17 cellular contexts compared by ENCODE assay signal in genomic region chr4:3710451-3711182, GRCh38. TPM values are rescaled to one million over a fixed set of nuclear protein-coding genes. Genes with fewer than 3 reads are reported as not detected.
DNase-seq lines count a peak whose midpoint lies in the region; FAIRE-seq and TF ChIP-seq lines count a peak whose summit lies in the region.
"Had no signal": no experiment of that assay in that cellular context is flagged by ENCODE, and none has a peak within 500 bp of the region (broad histone marks: within the 10 kb centered on the region; RNA-seq: fewer than 3 reads in every experiment).

No MANE protein-coding gene starts in this region.

- no peak overlapping the region for H2AK5ac ChIP-seq in mesenchymal stem cell (ENCODE audit: low read length, severe bottlenecking)

- H2BK15ac ChIP-seq in mesenchymal stem cell (ENCODE audit: low read depth, poor library complexity, severe bottlenecking), result no peak overlapping the region

- no peak overlapping the region for H4K8ac ChIP-seq in mesenchymal stem cell (ENCODE audit: low read length)

- H3K4me1 ChIP-seq in left ventricle myocardium inferior (peaks cover 9% of the 10 kb centered on the region), tibial artery (peaks cover 0 to 56% (median 45%) of the 10 kb centered on the region in 4 donors), mesenchymal stem cell (ENCODE audit: control insufficient read depth, insufficient read depth, low read depth, low read length) (peaks cover 25% of the 10 kb centered on the region)
- H3K4me1 ChIP-seq: Peyer's patch had no signal

- H3K9ac ChIP-seq in mesenchymal stem cell (ENCODE audit: low read length), result no peak overlapping the region

- no peaks in the 10 kb centered on the region for H3K79me1 ChIP-seq in mesenchymal stem cell (replicated peaks; ENCODE audit: low read length, poor library complexity, severe bottlenecking)

- no peaks in the 10 kb centered on the region for H3K9me3 ChIP-seq in left ventricle myocardium inferior (replicated peaks)
- H3K9me3 ChIP-seq in tibial artery, result no peaks in the 10 kb centered on the region
- no peaks in the 10 kb centered on the region for H3K9me3 ChIP-seq in mesenchymal stem cell (ENCODE audit: control insufficient read depth, low read length)
- H3K9me3 ChIP-seq: heart left ventricle, Peyer's patch had no signal

- H2AFZ ChIP-seq in mesenchymal stem cell (ENCODE audit: low read depth, low read length), result no peak overlapping the region

- 70% methylated on average over 19 of the region's 24 CpGs for WGBS in mesenchymal stem cell

- H3K4me2 ChIP-seq in mesenchymal stem cell (ENCODE audit: low read length, poor library complexity, severe bottlenecking), result no peak overlapping the region

- no peak overlapping the region for H3K27ac ChIP-seq in left ventricle myocardium inferior (replicated peaks)
- peak overlapping the region; percentile 88 to 89 for H3K27ac ChIP-seq in tibial artery
- H3K27ac ChIP-seq in mesenchymal stem cell (ENCODE audit: low read length, poor library complexity, severe bottlenecking), result no peak overlapping the region
- H3K27ac ChIP-seq: heart left ventricle, Peyer's patch had no signal

- H3K27me3 ChIP-seq in left ventricle myocardium inferior (ENCODE audit: low read depth) (peaks cover 73% of the 10 kb centered on the region), tibial artery (no peaks in the 10 kb centered on the region), mesenchymal stem cell (ENCODE audit: control insufficient read depth in 1 of 2, insufficient read depth in 1 of 2, low read length in 2 of 2) (peaks cover 5 to 72% of the 10 kb centered on the region in 2 experiments)
- H3K27me3 ChIP-seq: Peyer's patch had no signal

- no peak overlapping the region for H3K14ac ChIP-seq in mesenchymal stem cell (ENCODE audit: low read length in 2 of 2)

- H3K4me3 ChIP-seq in left ventricle myocardium inferior (no peak overlapping the region), tibial artery (no peak overlapping the region), mesenchymal stem cell (ENCODE audit: insufficient read depth in 1 of 2, low read depth in 1 of 2, low read length in 2 of 2) (no peak overlapping the region)
- H3K4me3 ChIP-seq: heart left ventricle, Peyer's patch had no signal

- H3K4ac ChIP-seq in mesenchymal stem cell (ENCODE audit: low read depth in 1 of 2, low read length in 2 of 2), result no peak overlapping the region

- DNase-seq in RCC 7860 (ENCODE audit: low spot score), result peak; percentile 56
- DNase-seq in left ventricle myocardium inferior, result peak; percentile 13
- peak; percentile 89 for DNase-seq in myocyte (ENCODE audit: low read depth)
- DNase-seq in tibial artery, result peak in 1 of 2 donors; percentile 77
- DNase-seq in HTR-8/SVneo (ENCODE audit: insufficient read length, low spot score), result no peak
- no peak for DNase-seq in mucosa of gallbladder (ENCODE audit: low spot score)
- DNase-seq in mesenchymal stem cell, result no peak
- DNase-seq: activated T-cell treated with anti-CD3 and anti-CD28 coated beads, Interleukin-2, amount 50 U/mL, for 1 hour; DMS 273 treated with DMSO at 0.1 percent for 48 hours; effector CD8-positive, alpha-beta T cell; NCI-H748 treated with DMSO at 0.1 percent for 48 hours; stimulated activated CD4-positive, alpha-beta T cell treated with anti-CD3 and anti-CD28 coated beads, Interleukin-2, amount 100 ng/mL, for 48 hours had no signal

- FAIRE-seq in RCC 7860 (lab: Jason Lieb, UNC) (no peak), HTR-8/SVneo (lab: Jason Lieb, UNC) (no peak)
- FAIRE-seq: bronchial epithelial cell, keratinocyte had no signal

- no peak overlapping the region for H2BK5ac ChIP-seq in mesenchymal stem cell (ENCODE audit: low read depth, low read length, poor library complexity, severe bottlenecking)

- H3K18ac ChIP-seq in mesenchymal stem cell (ENCODE audit: low read depth in 1 of 2, low read length in 2 of 2), result no peak overlapping the region

- no peak overlapping the region for H4K91ac ChIP-seq in mesenchymal stem cell (ENCODE audit: low read length)

- H3K36me3 ChIP-seq in left ventricle myocardium inferior (no peaks in the 10 kb centered on the region), tibial artery (no peaks in the 10 kb centered on the region), mesenchymal stem cell (ENCODE audit: control insufficient read depth in 1 of 2, insufficient read depth in 2 of 2, low read depth in 1 of 2, low read length in 2 of 2) (no peaks in the 10 kb centered on the region)
- H3K36me3 ChIP-seq: heart left ventricle, Peyer's patch had no signal

- TF ChIP-seq CTCF in left ventricle myocardium inferior (IDR thresholded peaks at IDR 0.05; ENCODE audit: borderline replicate concordance), result no peak
- TF ChIP-seq CTCF in tibial artery (IDR thresholded peaks at IDR 0.05), result no peak

- no peak overlapping the region for H3K23ac ChIP-seq in mesenchymal stem cell (ENCODE audit: low read length in 2 of 2)

- intact Hi-C loops in left ventricle myocardium inferior (cut with micrococcal nuclease), result no loop called here
- intact Hi-C loops in tibial artery (cut with DNase I; ENCODE audit: low total_unique reads), result no loop called here

- H2BK12ac ChIP-seq in mesenchymal stem cell (ENCODE audit: low read length in 2 of 2), result no peak overlapping the region

- no peak overlapping the region for H2BK120ac ChIP-seq in mesenchymal stem cell (ENCODE audit: low read depth, low read length)

RNA-seq across cellular contexts. Expression of gene ADRA2C, which starts 55.6 kb away (rescaled TPM):
- total RNA-seq in left ventricle myocardium inferior (4.5 TPM), myocyte (8.7 and 9.9 TPM in 2 replicates), mucosa of gallbladder (6.4 TPM)
- 7.5 TPM for polyA plus RNA-seq in myocyte (2012)
- 0.10 TPM for polyA plus RNA-seq in mesenchymal stem cell (2013, experiment 1 of 2)
- polyA plus RNA-seq in mesenchymal stem cell (2013, experiment 2 of 2), result 0.12 TPM
- total RNA-seq: naive thymus-derived CD8-positive, alpha-beta T cell had no signal
- polyA plus RNA-seq: naive thymus-derived CD8-positive, alpha-beta T cell had no signal

Comparison
In these comparisons a context has a peak if more than half of its experiments do, and no peak if none do; other contexts are left out.
1. DNase-seq: peak in RCC 7860 (single experiment), left ventricle myocardium inferior (single experiment) and myocyte (single experiment); none in HTR-8/SVneo (single experiment), mucosa of gallbladder (single experiment) and mesenchymal stem cell (single experiment).
2. H3K27ac ChIP-seq: peak in tibial artery (2 of 2); none in left ventricle myocardium inferior (single experiment) and mesenchymal stem cell (single experiment).